2 cellular contexts compared by ENCODE assay signal in the genomic region with DNA sequence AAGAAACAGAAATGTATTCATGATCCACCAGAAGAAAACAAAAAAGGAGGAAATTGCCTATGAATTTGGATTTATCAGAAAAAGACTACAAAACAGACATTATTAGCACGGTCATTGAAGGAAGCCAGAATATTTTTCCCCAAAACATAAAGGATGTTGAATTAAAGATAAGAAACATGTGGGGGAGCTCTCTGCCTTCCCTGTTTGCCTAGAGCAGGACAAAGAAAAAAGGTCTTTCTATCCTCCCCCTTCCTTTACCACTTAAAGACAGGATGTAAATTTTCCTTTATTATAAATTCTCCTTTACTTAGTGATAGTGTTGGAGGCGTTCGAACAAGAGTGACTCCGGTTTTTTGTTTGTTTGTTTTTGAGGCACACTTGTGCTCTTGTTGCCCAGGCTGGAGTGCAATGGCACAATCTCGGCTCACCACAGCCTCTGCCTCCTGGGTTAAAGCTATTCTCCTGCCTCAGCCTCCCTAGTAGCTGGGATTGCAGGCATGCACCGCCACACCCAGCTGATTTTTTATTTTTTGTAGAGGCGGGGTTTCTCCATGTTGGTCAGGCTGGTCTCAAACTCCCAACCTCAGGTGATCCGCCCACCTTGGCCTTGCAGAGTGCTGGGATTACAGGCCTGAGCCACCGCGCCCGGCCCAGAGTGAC.
TF ChIP-seq lines count a peak whose summit lies in the region.

No MANE protein-coding gene starts in this region.

TF ChIP-seq in GM23338, 12 proteins besides CTCF, POLR2A, EP300 and RAD21 (continues in another document):
- TF ChIP-seq EZH2 (IDR thresholded peaks at IDR 0.05; ENCODE audit: low read depth, unreplicated experiment) (no peak), ZNF331 (CRISPR knock-in tag; IDR thresholded peaks at IDR 0.05; ENCODE audit: low read depth) (no peak), CREB1 (CRISPR knock-in tag; IDR thresholded peaks at IDR 0.05; ENCODE audit: low read depth) (no peak), NANOG (IDR thresholded peaks at IDR 0.05; ENCODE audit: borderline replicate concordance) (no peak), ZNF462 (CRISPR knock-in tag; IDR thresholded peaks at IDR 0.05) (no peak), JUNB (IDR thresholded peaks at IDR 0.05; ENCODE audit: unreplicated experiment) (no peak), REST (IDR thresholded peaks at IDR 0.05; ENCODE audit: unreplicated experiment) (no peak), STAT1 (IDR thresholded peaks at IDR 0.05; ENCODE audit: unreplicated experiment) (no peak), ZNF114 (CRISPR knock-in tag; IDR thresholded peaks at IDR 0.05) (no peak), POLR2AphosphoS5 (IDR thresholded peaks at IDR 0.05; ENCODE audit: low read depth) (no peak), EZH2phosphoT487 (IDR thresholded peaks at IDR 0.05; ENCODE audit: unreplicated experiment) (no peak)

TF ChIP-seq in endothelial cell of umbilical vein, 7 proteins besides CTCF, POLR2A, EP300 and RAD21:
- TF ChIP-seq FOS (IDR thresholded peaks at IDR 0.05; ENCODE audit: borderline replicate concordance, insufficient read depth, low read length) (no peak), MYC (IDR thresholded peaks at IDR 0.05; ENCODE audit: low read depth, low read length) (no peak), JUN (IDR thresholded peaks at IDR 0.05; ENCODE audit: borderline replicate concordance, insufficient read depth, insufficient read length, low read depth) (no peak), EZH2 (IDR thresholded peaks at IDR 0.05; ENCODE audit: borderline replicate concordance, low read depth, low read length, severe bottlenecking) (no peak), GATA2 (IDR thresholded peaks at IDR 0.05; ENCODE audit: insufficient read depth, insufficient read length, low read depth, low read length) (no peak), POLR2AphosphoS5 (IDR thresholded peaks at IDR 0.05; ENCODE audit: insufficient read depth, low read depth, low read length) (no peak)
- TF ChIP-seq, protein P1, sequence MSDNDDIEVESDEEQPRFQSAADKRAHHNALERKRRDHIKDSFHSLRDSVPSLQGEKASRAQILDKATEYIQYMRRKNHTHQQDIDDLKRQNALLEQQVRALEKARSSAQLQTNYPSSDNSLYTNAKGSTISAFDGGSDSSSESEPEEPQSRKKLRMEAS (IDR thresholded peaks at IDR 0.05; ENCODE audit: insufficient read depth, insufficient read length): no peak
TF ChIP-seq in endothelial cell of umbilical vein: peak in this region for 0.
